In the genomic region with DNA sequence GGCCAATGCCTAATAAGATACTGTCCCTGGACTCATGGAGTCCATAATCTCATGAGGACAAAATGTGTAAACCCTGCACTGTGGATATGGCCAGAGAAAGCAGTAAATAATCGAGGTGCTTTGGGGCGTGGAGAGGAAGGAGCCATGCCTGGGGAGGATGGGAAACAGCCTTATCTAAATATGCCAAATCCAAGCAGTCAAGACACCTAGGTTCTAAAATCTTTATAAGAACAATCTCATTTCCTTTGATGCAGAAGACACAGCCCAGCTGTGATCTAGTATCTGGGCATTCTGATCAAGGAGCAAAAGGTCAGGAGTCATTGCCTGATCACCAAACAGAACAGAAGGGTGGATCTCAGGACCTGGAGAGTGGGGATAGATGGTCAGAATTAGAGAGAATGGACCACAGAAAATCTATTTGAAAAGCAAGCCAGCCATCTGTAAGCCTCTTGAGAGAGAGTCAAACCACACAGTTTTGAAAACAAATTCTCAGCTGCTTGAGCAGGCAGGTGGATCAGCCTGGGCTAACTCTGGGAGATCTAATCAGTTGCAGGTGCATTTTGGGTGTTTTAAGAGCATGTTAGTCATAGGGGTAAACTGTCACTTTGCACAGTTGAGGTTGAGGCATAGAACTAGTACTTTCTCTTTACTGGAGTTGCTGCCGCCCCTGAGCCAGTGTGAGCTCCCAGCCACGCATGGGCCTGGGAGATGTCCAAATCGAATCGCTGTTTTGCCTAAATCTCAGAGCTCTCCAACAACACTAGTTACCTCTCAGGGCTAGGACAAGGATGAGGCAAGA, we compare ENCODE assay signal across 2 cellular contexts.
A peak's percentile ranks its signal among the peaks of the same experiment; 100 is the strongest.
TF ChIP-seq lines count a peak whose summit lies in the region.

No MANE protein-coding gene starts in this region.

TF ChIP-seq in GM12878, 131 proteins besides CTCF, POLR2A, EP300 and RAD21 (continued from another document):
- TF ChIP-seq CHD1 (IDR thresholded peaks at IDR 0.05; ENCODE audit: low read depth, low read length) (no peak), TCF12 (IDR thresholded peaks at IDR 0.05; ENCODE audit: low read depth, low read length) (peak; percentile 88), TCF3 (IDR thresholded peaks at IDR 0.05; ENCODE audit: borderline replicate concordance, insufficient read depth, low read depth, low read length) (peak; percentile 80; the same call in 1 of the 2 replicates), BRCA1 (IDR thresholded peaks at IDR 0.05; ENCODE audit: low read depth, low read length) (no peak), CBFB (IDR thresholded peaks at IDR 0.05; ENCODE audit: low read depth) (0 out of 2 replicates have a peak, but pooled peaks have one; percentile 18), ZBED1 (IDR thresholded peaks at IDR 0.05; ENCODE audit: borderline replicate concordance) (0 out of 2 replicates have a peak, but pooled peaks have one; percentile 35), IRF4 (IDR thresholded peaks at IDR 0.05; ENCODE audit: low read depth, low read length) (no peak), TBL1XR1 (IDR thresholded peaks at IDR 0.05; ENCODE audit: low read depth, low read length) (no peak), CREM (IDR thresholded peaks at IDR 0.05; ENCODE audit: low read depth) (peak; percentile 27; the same call in 1 of the 2 replicates), IKZF1 (conservative IDR thresholded peaks at IDR 0.05) (peak; percentile 35; the same call in 1 of the 2 replicates)
- TF ChIP-seq, protein P1, sequence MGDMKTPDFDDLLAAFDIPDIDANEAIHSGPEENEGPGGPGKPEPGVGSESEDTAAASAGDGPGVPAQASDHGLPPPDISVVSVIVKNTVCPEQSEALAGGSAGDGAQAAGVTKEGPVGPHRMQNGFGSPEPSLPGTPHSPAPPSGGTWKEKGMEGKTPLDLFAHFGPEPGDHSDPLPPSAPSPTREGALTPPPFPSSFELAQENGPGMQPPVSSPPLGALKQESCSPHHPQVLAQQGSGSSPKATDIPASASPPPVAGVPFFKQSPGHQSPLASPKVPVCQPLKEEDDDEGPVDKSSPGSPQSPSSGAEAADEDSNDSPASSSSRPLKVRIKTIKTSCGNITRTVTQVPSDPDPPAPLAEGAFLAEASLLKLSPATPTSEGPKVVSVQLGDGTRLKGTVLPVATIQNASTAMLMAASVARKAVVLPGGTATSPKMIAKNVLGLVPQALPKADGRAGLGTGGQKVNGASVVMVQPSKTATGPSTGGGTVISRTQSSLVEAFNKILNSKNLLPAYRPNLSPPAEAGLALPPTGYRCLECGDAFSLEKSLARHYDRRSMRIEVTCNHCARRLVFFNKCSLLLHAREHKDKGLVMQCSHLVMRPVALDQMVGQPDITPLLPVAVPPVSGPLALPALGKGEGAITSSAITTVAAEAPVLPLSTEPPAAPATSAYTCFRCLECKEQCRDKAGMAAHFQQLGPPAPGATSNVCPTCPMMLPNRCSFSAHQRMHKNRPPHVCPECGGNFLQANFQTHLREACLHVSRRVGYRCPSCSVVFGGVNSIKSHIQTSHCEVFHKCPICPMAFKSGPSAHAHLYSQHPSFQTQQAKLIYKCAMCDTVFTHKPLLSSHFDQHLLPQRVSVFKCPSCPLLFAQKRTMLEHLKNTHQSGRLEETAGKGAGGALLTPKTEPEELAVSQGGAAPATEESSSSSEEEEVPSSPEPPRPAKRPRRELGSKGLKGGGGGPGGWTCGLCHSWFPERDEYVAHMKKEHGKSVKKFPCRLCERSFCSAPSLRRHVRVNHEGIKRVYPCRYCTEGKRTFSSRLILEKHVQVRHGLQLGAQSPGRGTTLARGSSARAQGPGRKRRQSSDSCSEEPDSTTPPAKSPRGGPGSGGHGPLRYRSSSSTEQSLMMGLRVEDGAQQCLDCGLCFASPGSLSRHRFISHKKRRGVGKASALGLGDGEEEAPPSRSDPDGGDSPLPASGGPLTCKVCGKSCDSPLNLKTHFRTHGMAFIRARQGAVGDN (IDR thresholded peaks at IDR 0.05), result peak; percentile 76; the same call in 1 of the 2 replicates
- TF ChIP-seq, protein P2, sequence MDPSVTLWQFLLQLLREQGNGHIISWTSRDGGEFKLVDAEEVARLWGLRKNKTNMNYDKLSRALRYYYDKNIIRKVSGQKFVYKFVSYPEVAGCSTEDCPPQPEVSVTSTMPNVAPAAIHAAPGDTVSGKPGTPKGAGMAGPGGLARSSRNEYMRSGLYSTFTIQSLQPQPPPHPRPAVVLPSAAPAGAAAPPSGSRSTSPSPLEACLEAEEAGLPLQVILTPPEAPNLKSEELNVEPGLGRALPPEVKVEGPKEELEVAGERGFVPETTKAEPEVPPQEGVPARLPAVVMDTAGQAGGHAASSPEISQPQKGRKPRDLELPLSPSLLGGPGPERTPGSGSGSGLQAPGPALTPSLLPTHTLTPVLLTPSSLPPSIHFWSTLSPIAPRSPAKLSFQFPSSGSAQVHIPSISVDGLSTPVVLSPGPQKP (IDR thresholded peaks at IDR 0.05; ENCODE audit: low read depth, low read length), result no peak

TF ChIP-seq in WTC11, 78 proteins besides CTCF, POLR2A, EP300 and RAD21 (continued from another document):
- TF ChIP-seq ZNF532 (CRISPR knock-in tag; IDR thresholded peaks at IDR 0.05; ENCODE audit: borderline replicate concordance) (no peak), ETV6 (CRISPR knock-in tag; IDR thresholded peaks at IDR 0.05) (no peak), ZNF121 (CRISPR knock-in tag; IDR thresholded peaks at IDR 0.05) (no peak), TP53 (CRISPR knock-in tag; IDR thresholded peaks at IDR 0.05) (no peak), EMX1 (CRISPR knock-in tag; IDR thresholded peaks at IDR 0.05) (no peak), NR1H2 (CRISPR knock-in tag; IDR thresholded peaks at IDR 0.05) (no peak), TCF7 (CRISPR knock-in tag; IDR thresholded peaks at IDR 0.05; ENCODE audit: low read depth) (no peak), NR2C2 (CRISPR knock-in tag; IDR thresholded peaks at IDR 0.05) (no peak), FOXJ3 (CRISPR knock-in tag; IDR thresholded peaks at IDR 0.05; ENCODE audit: borderline replicate concordance) (no peak), ZMAT4 (CRISPR knock-in tag; IDR thresholded peaks at IDR 0.05) (no peak), ELF4 (CRISPR knock-in tag; IDR thresholded peaks at IDR 0.05; ENCODE audit: low read depth) (no peak), JUN (CRISPR knock-in tag; IDR thresholded peaks at IDR 0.05) (no peak), ZBTB43 (CRISPR knock-in tag; IDR thresholded peaks at IDR 0.05) (no peak)
- TF ChIP-seq, protein P3, sequence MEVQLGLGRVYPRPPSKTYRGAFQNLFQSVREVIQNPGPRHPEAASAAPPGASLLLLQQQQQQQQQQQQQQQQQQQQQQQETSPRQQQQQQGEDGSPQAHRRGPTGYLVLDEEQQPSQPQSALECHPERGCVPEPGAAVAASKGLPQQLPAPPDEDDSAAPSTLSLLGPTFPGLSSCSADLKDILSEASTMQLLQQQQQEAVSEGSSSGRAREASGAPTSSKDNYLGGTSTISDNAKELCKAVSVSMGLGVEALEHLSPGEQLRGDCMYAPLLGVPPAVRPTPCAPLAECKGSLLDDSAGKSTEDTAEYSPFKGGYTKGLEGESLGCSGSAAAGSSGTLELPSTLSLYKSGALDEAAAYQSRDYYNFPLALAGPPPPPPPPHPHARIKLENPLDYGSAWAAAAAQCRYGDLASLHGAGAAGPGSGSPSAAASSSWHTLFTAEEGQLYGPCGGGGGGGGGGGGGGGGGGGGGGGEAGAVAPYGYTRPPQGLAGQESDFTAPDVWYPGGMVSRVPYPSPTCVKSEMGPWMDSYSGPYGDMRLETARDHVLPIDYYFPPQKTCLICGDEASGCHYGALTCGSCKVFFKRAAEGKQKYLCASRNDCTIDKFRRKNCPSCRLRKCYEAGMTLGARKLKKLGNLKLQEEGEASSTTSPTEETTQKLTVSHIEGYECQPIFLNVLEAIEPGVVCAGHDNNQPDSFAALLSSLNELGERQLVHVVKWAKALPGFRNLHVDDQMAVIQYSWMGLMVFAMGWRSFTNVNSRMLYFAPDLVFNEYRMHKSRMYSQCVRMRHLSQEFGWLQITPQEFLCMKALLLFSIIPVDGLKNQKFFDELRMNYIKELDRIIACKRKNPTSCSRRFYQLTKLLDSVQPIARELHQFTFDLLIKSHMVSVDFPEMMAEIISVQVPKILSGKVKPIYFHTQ (CRISPR knock-in tag; IDR thresholded peaks at IDR 0.05), result no peak
- TF ChIP-seq, protein P4, sequence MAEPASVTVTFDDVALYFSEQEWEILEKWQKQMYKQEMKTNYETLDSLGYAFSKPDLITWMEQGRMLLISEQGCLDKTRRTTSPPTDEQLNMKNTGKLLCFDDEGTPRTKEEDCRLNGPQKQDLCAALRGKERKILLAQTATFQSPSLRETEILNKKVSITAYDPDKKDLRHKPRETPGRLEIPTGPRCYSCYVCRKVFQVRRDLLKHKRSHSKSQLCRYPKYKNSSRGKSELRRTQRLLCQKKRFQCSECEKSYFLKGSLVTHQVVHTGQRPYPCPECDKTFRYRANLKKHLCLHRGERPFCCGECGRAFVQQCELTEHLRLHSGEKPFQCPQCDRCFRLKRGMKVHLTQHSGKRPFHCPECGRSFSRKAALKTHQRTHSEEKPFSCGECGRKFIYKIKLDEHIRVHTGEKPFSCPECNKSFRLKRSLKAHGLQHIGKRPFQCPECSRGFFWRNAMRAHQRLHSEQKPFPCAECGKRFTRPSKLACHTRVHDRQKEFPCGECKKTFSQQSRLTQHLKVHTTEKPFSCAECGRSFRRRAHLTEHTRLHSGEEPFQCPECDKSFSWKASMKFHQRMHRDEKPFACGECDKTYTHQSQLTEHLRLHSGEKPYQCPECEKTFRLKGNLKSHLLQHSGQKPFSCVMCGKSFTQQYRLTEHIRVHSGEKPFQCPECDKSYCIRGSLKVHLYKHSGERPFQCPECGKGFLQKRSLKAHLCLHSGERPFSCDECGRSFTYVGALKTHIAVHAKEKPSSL (CRISPR knock-in tag; conservative IDR thresholded peaks at IDR 0.05), result no peak
TF ChIP-seq in WTC11: peak in this region for 0.
